ENCODE assay signal across 1 cellular context in genomic region chr21:43091979-43092614, GRCh38. TPM values are rescaled to one million over a fixed set of nuclear protein-coding genes. Genes with fewer than 3 reads are reported as not detected.
"Had no signal": no experiment of that assay in that cellular context is flagged by ENCODE, and none has a peak within 500 bp of the region (broad histone marks: within the 10 kb centered on the region; RNA-seq: fewer than 3 reads in every experiment).

No MANE protein-coding gene starts in this region.

RNA-seq across cellular contexts. Expression of gene CBS, which starts 16.5 kb away (rescaled TPM):
- total RNA-seq: HT-29 had no signal
